8 cellular contexts compared by ENCODE assay signal in the genomic region with DNA sequence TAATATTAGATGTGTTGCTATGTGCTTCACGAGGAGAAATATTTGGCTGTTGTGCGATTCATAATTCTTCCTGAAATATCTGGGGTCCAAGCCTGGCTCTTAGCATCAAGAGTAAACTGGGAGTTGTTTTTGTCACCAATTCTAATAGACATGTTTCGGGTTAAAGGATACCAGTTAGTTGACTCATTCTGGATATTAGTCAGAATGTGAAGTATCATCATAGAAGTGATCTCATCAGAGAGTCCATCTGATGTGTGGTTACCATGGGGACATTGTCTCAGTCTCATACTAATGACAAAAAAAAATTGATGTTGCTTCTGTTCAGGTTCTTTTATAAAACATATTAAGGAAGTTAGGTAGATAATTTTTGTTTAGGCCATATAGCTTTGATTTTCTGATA. TPM values are rescaled to one million over a fixed set of nuclear protein-coding genes. Genes with fewer than 3 reads are reported as not detected.
DNase-seq lines count a peak whose midpoint lies in the region; ATAC-seq and TF ChIP-seq lines count a peak whose summit lies in the region.

No MANE protein-coding gene starts in this region.

- H3K27me3 Mint-ChIP-seq in stimulated activated memory B cell treated with anti-CD40 and anti-IgM and Interleukin-4, amounts not matched to agents 10 μg/mL and 1 μg/mL and 100 μg/mL, for 72 hours: no peaks in the 10 kb centered on the region

- intact Hi-C loops in body of pancreas (cut with DNase I): no loop called here

- no peak for TF ChIP-seq POLR2A in body of pancreas (IDR thresholded peaks at IDR 0.05)

- H3K27ac Mint-ChIP-seq in stimulated activated memory B cell treated with anti-CD40 and anti-IgM and Interleukin-4, amounts not matched to agents 10 μg/mL and 1 μg/mL and 100 μg/mL, for 72 hours: no peak overlapping the region

- H3K4me1 ChIP-seq in body of pancreas: no peaks in the 10 kb centered on the region

- 91 to 92% methylated on average over 3 of the region's 3 CpGs for WGBS in body of pancreas, 2 donors

- H3K9me3 ChIP-seq in body of pancreas: no peaks in the 10 kb centered on the region

- no peak overlapping the region for H3K4me3 ChIP-seq in body of pancreas

- H3K27ac ChIP-seq in body of pancreas: no peak overlapping the region

- ATAC-seq in GM21576 (IDR thresholded peaks at IDR 0.05; ENCODE audit: unreplicated experiment): peak; percentile 63
- ATAC-seq in stimulated activated memory B cell treated with anti-CD40 and anti-IgM and Interleukin-4, amounts not matched to agents 10 μg/mL and 1 μg/mL and 100 μg/mL, for 72 hours: no peak
- ATAC-seq in body of pancreas: no peak

- H3K4me3 Mint-ChIP-seq in stimulated activated memory B cell treated with anti-CD40 and anti-IgM and Interleukin-4, amounts not matched to agents 10 μg/mL and 1 μg/mL and 100 μg/mL, for 72 hours: no peak overlapping the region

- DNase-seq in GM04504 (ENCODE audit: low read depth): peak; percentile 38
- DNase-seq in RKO (ENCODE audit: low spot score): peak; percentile 86
- DNase-seq in glomerular visceral epithelial cell (ENCODE audit: extremely low spot score): peak; percentile 66
- no peak for DNase-seq in NCI-H1694 treated with DMSO at 0.1 percent for 48 hours (lab: John Stamatoyannopoulos, UW)
- no peak for DNase-seq in activated gamma-delta T cell treated with Interleukin-2 at 50 U/mL for 16 hours
- no peak for DNase-seq in body of pancreas

- H3K36me3 ChIP-seq in body of pancreas (replicated peaks in 1 of 2; ENCODE audit: insufficient read depth in 1 of 2, low read depth in 2 of 2): no peaks in the 10 kb centered on the region

- no peak for TF ChIP-seq CTCF in body of pancreas (IDR thresholded peaks at IDR 0.05)

- H3K4me1 Mint-ChIP-seq in stimulated activated memory B cell treated with anti-CD40 and anti-IgM and Interleukin-4, amounts not matched to agents 10 μg/mL and 1 μg/mL and 100 μg/mL, for 72 hours: no peaks in the 10 kb centered on the region

- peaks cover 29% of the 10 kb centered on the region for H3K36me3 Mint-ChIP-seq in stimulated activated memory B cell treated with anti-CD40 and anti-IgM and Interleukin-4, amounts not matched to agents 10 μg/mL and 1 μg/mL and 100 μg/mL, for 72 hours

- H3K9me3 Mint-ChIP-seq in stimulated activated memory B cell treated with anti-CD40 and anti-IgM and Interleukin-4, amounts not matched to agents 10 μg/mL and 1 μg/mL and 100 μg/mL, for 72 hours: no peaks in the 10 kb centered on the region

- H3K27me3 ChIP-seq in body of pancreas: no peaks in the 10 kb centered on the region

RNA-seq across cellular contexts. Expression of a gene that starts 57.2 kb away (rescaled TPM):
- total RNA-seq in body of pancreas: 1 to 10 TPM; 7.6 to 9.1 TPM

Comparison
In these comparisons a context has a peak if more than half of its experiments do, and no peak if none do; other contexts are left out.
1. DNase-seq: peak in GM04504 (single experiment), RKO (single experiment) and glomerular visceral epithelial cell (single experiment); none in NCI-H1694 treated with DMSO at 0.1 percent for 48 hours (single experiment), activated gamma-delta T cell treated with Interleukin-2 at 50 U/mL for 16 hours (single experiment) and body of pancreas (0 of 4).